13 cellular contexts compared by ENCODE assay signal in genomic region chr10:32050145-32050544, GRCh38. TPM values are rescaled to one million over a fixed set of nuclear protein-coding genes. Genes with fewer than 3 reads are reported as not detected.
DNase-seq lines count a peak whose midpoint lies in the region; ATAC-seq and TF ChIP-seq lines count a peak whose summit lies in the region.
"Had no signal": no experiment of that assay in that cellular context is flagged by ENCODE, and none has a peak within 500 bp of the region (broad histone marks: within the 10 kb centered on the region; RNA-seq: fewer than 3 reads in every experiment).

No MANE protein-coding gene starts in this region.

- H3K4me3 ChIP-seq in fibroblast of lung (replicated peaks in 1 of 4; ENCODE audit: control extremely low read depth in 1 of 4, insufficient read depth in 1 of 4, low read depth in 3 of 4, low read length in 4 of 4) (no peak overlapping the region), upper lobe of left lung (no peak overlapping the region)
- H3K4me3 ChIP-seq: adrenal gland, suprapubic skin had no signal

- H3K36me3 ChIP-seq in fibroblast of lung (ENCODE audit: control insufficient read depth, insufficient read depth, low read length) (peaks cover 5% of the 10 kb centered on the region), upper lobe of left lung (peaks cover 0 to 23% (median 6%) of the 10 kb centered on the region in 4 donors)

- no peak for TF ChIP-seq CTCF in fibroblast of lung (conservative IDR thresholded peaks at IDR 0.05 in 1 of 2, IDR thresholded peaks at IDR 0.05 in 1 of 2; ENCODE audit: low read depth in 1 of 2, low read length in 2 of 2)
- TF ChIP-seq CTCF in osteocyte (IDR thresholded peaks at IDR 0.05), result no peak
- no peak for TF ChIP-seq CTCF in upper lobe of left lung (IDR thresholded peaks at IDR 0.05)

- no peak overlapping the region for H2AFZ ChIP-seq in fibroblast of lung (ENCODE audit: low read length)

- H4K20me1 ChIP-seq in fibroblast of lung (ENCODE audit: control insufficient read depth, extremely low read depth, insufficient read depth, low read length), result peaks cover 5% of the 10 kb centered on the region

- TF ChIP-seq POLR2A in upper lobe of left lung (IDR thresholded peaks at IDR 0.05), result no peak

- H3K79me2 ChIP-seq in fibroblast of lung (ENCODE audit: control insufficient read depth, insufficient read depth, low read length), result peaks cover 100% of the 10 kb centered on the region

- in situ Hi-C loops in SK-MEL-5 (cut with HindIII; ENCODE audit: low pct_unique_long_range_greater_than_20kb, low sequenced_read_pairs), result no loop called here

- H3K27ac Mint-ChIP-seq in osteocyte (ENCODE audit: unreplicated experiment), result peak overlapping the region; percentile 75

- WGBS in upper lobe of left lung, 2 donors, result 59 to 68% methylated on average over 5 of the region's 5 CpGs

- H3K4me2 ChIP-seq in fibroblast of lung (ENCODE audit: extremely low read depth, insufficient read depth, low read length), result peak overlapping the region; percentile 61

- peaks cover 75% of the 10 kb centered on the region for H3K4me1 Mint-ChIP-seq in osteocyte (ENCODE audit: unreplicated experiment)

- no peaks in the 10 kb centered on the region for H3K27me3 Mint-ChIP-seq in osteocyte (ENCODE audit: unreplicated experiment)

- no peaks in the 10 kb centered on the region for H3K9me3 Mint-ChIP-seq in osteocyte (ENCODE audit: unreplicated experiment)

- H3K36me3 Mint-ChIP-seq in osteocyte (ENCODE audit: unreplicated experiment), result peaks cover 23% of the 10 kb centered on the region

- no peak overlapping the region for H3K27ac ChIP-seq in fibroblast of lung (ENCODE audit: insufficient read depth, low read length)
- H3K27ac ChIP-seq in upper lobe of left lung, result peak overlapping the region in 1 of 4 donors; percentile 6
- H3K27ac ChIP-seq: suprapubic skin had no signal

- peak; percentile 1 for DNase-seq in NCI-H510A treated with DMSO at 0.1 percent for 48 hours (lab: John Stamatoyannopoulos, UW)
- DNase-seq in NCI-H510A (lab: John Stamatoyannopoulos, UW), result no peak
- DNase-seq in SK-MEL-5 (ENCODE audit: low read depth, low spot score), result peak; percentile 64
- peak in 1 of 2 donors; percentile 20 for DNase-seq in fibroblast of lung (ENCODE audit: low read depth in 2 of 2)
- DNase-seq in osteocyte (ENCODE audit: extremely low spot score, unreplicated experiment), result no peak
- no peak for DNase-seq in T-helper 9 cell
- DNase-seq in upper lobe of left lung, result no peak
- DNase-seq: 8988T, adrenal gland, foreskin fibroblast, NCI-H1694 had no signal

- ATAC-seq in HG03354 (IDR thresholded peaks at IDR 0.05; ENCODE audit: poor library complexity, severe bottlenecking, unreplicated experiment) (no peak), upper lobe of left lung (ENCODE audit: low FRiP score in 2 of 2) (no peak)

- H3K27me3 ChIP-seq in fibroblast of lung (ENCODE audit: control insufficient read depth, insufficient read depth, low read length), result no peaks in the 10 kb centered on the region
- no peaks in the 10 kb centered on the region for H3K27me3 ChIP-seq in upper lobe of left lung
- H3K27me3 ChIP-seq: adrenal gland, suprapubic skin had no signal

- H3K9me3 ChIP-seq in fibroblast of lung (ENCODE audit: control insufficient read depth, insufficient read depth, low read depth, low read length) (no peaks in the 10 kb centered on the region), upper lobe of left lung (no peaks in the 10 kb centered on the region)
- H3K9me3 ChIP-seq: adrenal gland, suprapubic skin had no signal

- no peak overlapping the region for H3K4me3 Mint-ChIP-seq in osteocyte (ENCODE audit: unreplicated experiment)

- H3K4me1 ChIP-seq in fibroblast of lung (ENCODE audit: control insufficient read depth, extremely low read depth, insufficient read depth, low read length) (peaks cover 6% of the 10 kb centered on the region), upper lobe of left lung (peaks cover 52 to 67% (median 65%) of the 10 kb centered on the region in 4 donors)

- no peak for TF ChIP-seq EP300 in upper lobe of left lung (IDR thresholded peaks at IDR 0.05)

- H3K9ac ChIP-seq in fibroblast of lung (ENCODE audit: insufficient read depth, low read length), result no peak overlapping the region

RNA-seq across cellular contexts. Expression of gene KIF5B, which starts 6.1 kb away (rescaled TPM):
- total RNA-seq in SK-MEL-5 (2014; rRNA removed; shearing (Covaris generic)), result 72.5 and 83.2 TPM in 2 replicates
- polyA plus RNA-seq in SK-MEL-5 (2015; cell fraction: cytosol; rRNA removed), result 47.5 and 62.2 TPM in 2 replicates
- 26.0 and 29.0 TPM in 2 replicates for polyA plus RNA-seq in SK-MEL-5 (2015; cell fraction: nucleus; rRNA removed)
- total RNA-seq in fibroblast of lung (122 and 160 TPM in 2 replicates), osteocyte (103 and 104 TPM in 2 replicates), upper lobe of left lung (100 to 1,000 TPM in 2 of 6 donors, 10 to 100 TPM in 4; 59.7 to 170 (median 86.5) TPM)
- polyA plus RNA-seq in fibroblast of lung, result 101 and 109 TPM in 2 replicates
- 83.4 and 96.8 TPM in 2 replicates for polyA plus RNA-seq in fibroblast of lung (2012)
- 4.6 and 6.8 TPM in 2 replicates for polyA minus RNA-seq in fibroblast of lung (ENCODE audit: low replicate concordance)

Comparison
In these comparisons a context has a peak if more than half of its experiments do, and no peak if none do; other contexts are left out.
1. DNase-seq: peak in NCI-H510A treated with DMSO at 0.1 percent for 48 hours (single experiment) and SK-MEL-5 (single experiment); none in NCI-H510A (single experiment), osteocyte (single experiment), T-helper 9 cell (single experiment) and upper lobe of left lung (0 of 2).